8 cellular contexts compared by ENCODE assay signal in the genomic region with DNA sequence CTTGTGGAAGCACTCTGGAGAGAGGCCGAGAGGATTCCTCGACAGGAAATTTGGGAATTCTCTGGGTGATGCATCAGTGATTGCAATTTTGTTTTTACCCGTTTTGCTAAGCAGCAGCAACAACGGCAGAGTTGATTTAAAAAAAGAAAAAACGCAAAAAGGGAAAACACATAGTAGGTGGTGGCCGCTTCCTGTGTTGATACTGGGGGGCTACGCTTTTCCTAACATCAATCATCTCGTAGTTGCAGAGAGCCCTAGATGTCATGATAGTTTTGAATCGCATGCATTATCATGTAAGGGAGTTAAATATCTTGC. TPM values are rescaled to one million over a fixed set of nuclear protein-coding genes. Genes with fewer than 3 reads are reported as not detected.
DNase-seq lines count a peak whose midpoint lies in the region; ATAC-seq, FAIRE-seq and TF ChIP-seq lines count a peak whose summit lies in the region.

No MANE protein-coding gene starts in this region.

- no peaks in the 10 kb centered on the region for H3K27me3 ChIP-seq in effector memory CD4-positive, alpha-beta T cell (replicated peaks; ENCODE audit: control insufficient read depth, insufficient read depth, low read length, poor library complexity, severe bottlenecking)
- peaks cover 9% of the 10 kb centered on the region for H3K27me3 ChIP-seq in neural progenitor cell

- H3K9me3 Mint-ChIP-seq in CD14-positive monocyte (no peaks in the 10 kb centered on the region), neural progenitor cell (peaks cover 5% of the 10 kb centered on the region)

- peak overlapping the region; percentile 73 for H3K4me2 ChIP-seq in neural progenitor cell

- no peaks in the 10 kb centered on the region for H3K4me1 ChIP-seq in effector memory CD4-positive, alpha-beta T cell (ENCODE audit: control insufficient read depth, insufficient read depth, low read length, poor library complexity, severe bottlenecking)
- H3K4me1 ChIP-seq in neural progenitor cell, result peaks cover 3% of the 10 kb centered on the region

- no peaks in the 10 kb centered on the region for H3K79me2 ChIP-seq in neural progenitor cell (ENCODE audit: low read depth)

- H3K4me3 Mint-ChIP-seq in CD14-positive monocyte, result peak overlapping the region; percentile 89 to 95
- H3K4me3 Mint-ChIP-seq in neural progenitor cell, result peak overlapping the region; percentile 81

- H3K9me3 ChIP-seq in effector memory CD4-positive, alpha-beta T cell (ENCODE audit: control insufficient read depth, low read length), result no peaks in the 10 kb centered on the region
- no peaks in the 10 kb centered on the region for H3K9me3 ChIP-seq in neural progenitor cell (ENCODE audit: low read depth)

- no peak overlapping the region for H3K9ac ChIP-seq in neural progenitor cell

- H4K20me1 ChIP-seq in neural progenitor cell (ENCODE audit: low read depth), result no peaks in the 10 kb centered on the region

- no peak for ATAC-seq in HG02973 (IDR thresholded peaks at IDR 0.05; ENCODE audit: unreplicated experiment)

- TF ChIP-seq CTCF in CD14-positive monocyte (IDR thresholded peaks at IDR 0.05) (no peak), LNCaP clone FGC (IDR thresholded peaks at IDR 0.05; ENCODE audit: control insufficient read depth, extremely low read depth, insufficient read depth) (no peak), neural progenitor cell (IDR thresholded peaks at IDR 0.05) (no peak)

- H2AFZ ChIP-seq in neural progenitor cell (replicated peaks), result peak overlapping the region; percentile 92

- FAIRE-seq in urothelium cell line (lab: Jason Lieb, UNC), result no peak

- no peaks in the 10 kb centered on the region for H3K36me3 ChIP-seq in effector memory CD4-positive, alpha-beta T cell (ENCODE audit: control insufficient read depth, insufficient read depth, low read length)
- H3K36me3 ChIP-seq in neural progenitor cell, result no peaks in the 10 kb centered on the region

- H3K4me3 ChIP-seq in LNCaP clone FGC (ENCODE audit: low read depth, low read length), result peak overlapping the region; percentile 64
- H3K4me3 ChIP-seq in effector memory CD4-positive, alpha-beta T cell (ENCODE audit: insufficient read depth, low read depth, low read length, poor library complexity, severe bottlenecking), result peak overlapping the region; percentile 73
- H3K4me3 ChIP-seq in neural progenitor cell, result peak overlapping the region; percentile 47

- intact Hi-C loops in CD14-positive monocyte (cut with micrococcal nuclease), result no loop called here

- H3K27ac Mint-ChIP-seq in CD14-positive monocyte (peak overlapping the region; percentile 84 to 95 (median 92)), neural progenitor cell (peak overlapping the region; percentile 69)

- H3K4me1 Mint-ChIP-seq in CD14-positive monocyte, result peaks cover 20% of the 10 kb centered on the region
- peaks cover 17% of the 10 kb centered on the region for H3K4me1 Mint-ChIP-seq in neural progenitor cell

- peak overlapping the region; percentile 94 for H3K27ac ChIP-seq in effector memory CD4-positive, alpha-beta T cell (ENCODE audit: insufficient read depth, low read length, poor library complexity, severe bottlenecking)
- H3K27ac ChIP-seq in neural progenitor cell, result no peak overlapping the region

- H3K27me3 Mint-ChIP-seq in CD14-positive monocyte (ENCODE audit: low read depth in 3 of 3), result peaks cover 0 to 6% (median 0%) of the 10 kb centered on the region in 3 donors
- H3K27me3 Mint-ChIP-seq in neural progenitor cell (ENCODE audit: insufficient read depth, low read depth), result peaks cover 3% of the 10 kb centered on the region

- H3K36me3 Mint-ChIP-seq in CD14-positive monocyte, result peaks cover 0 to 2% of the 10 kb centered on the region in 2 donors
- H3K36me3 Mint-ChIP-seq in neural progenitor cell, result peaks cover 3% of the 10 kb centered on the region

- no peak for DNase-seq in CD14-positive monocyte (ENCODE audit: low spot score)
- DNase-seq in LNCaP clone FGC (ENCODE audit: low read depth), result no peak
- no peak for DNase-seq in effector memory CD4-positive, alpha-beta T cell
- DNase-seq in neural progenitor cell (ENCODE audit: low spot score), result no peak
- no peak for DNase-seq in SK-N-DZ (ENCODE audit: low spot score)
- no peak for DNase-seq in NCI-H2171 treated with DMSO at 0.1 percent for 48 hours (lab: John Stamatoyannopoulos, UW)
- DNase-seq in urothelium cell line (ENCODE audit: low spot score), result no peak

- no peaks in the 10 kb centered on the region for H3F3A ChIP-seq in neural progenitor cell (ENCODE audit: low read depth)

RNA-seq across cellular contexts. Expression of gene RBM43, which starts 0.3 kb away (rescaled TPM):
- polyA plus RNA-seq in CD14-positive monocyte, result under 1 TPM; 0.24 to 0.38 TPM
- total RNA-seq in neural progenitor cell (ENCODE audit: low replicate concordance), result 1.1 and 2.0 TPM in 2 replicates
- 0.06 TPM in 1 of 2 replicates, not detected in the other for polyA plus RNA-seq in SK-N-DZ (2014; cell fraction: cytosol; rRNA removed)
- polyA plus RNA-seq in SK-N-DZ (2014; cell fraction: nucleus; rRNA removed), result 0.14 TPM in 1 of 2 replicates, not detected in the other

RNA-seq across cellular contexts. Expression of gene NMI, which starts 27.5 kb away (rescaled TPM):
- polyA plus RNA-seq in CD14-positive monocyte, result 10 to 100 TPM; 72.3 to 83.0 TPM
- 0.43 and 1.7 TPM in 2 replicates for total RNA-seq in neural progenitor cell (ENCODE audit: low replicate concordance)
- not detected in 2 replicates for polyA plus RNA-seq in SK-N-DZ (2014; cell fraction: cytosol; rRNA removed)
- not detected in 2 replicates for polyA plus RNA-seq in SK-N-DZ (2014; cell fraction: nucleus; rRNA removed)
